Comparison of ENCODE assay signal across 24 cellular contexts in the genomic region with DNA sequence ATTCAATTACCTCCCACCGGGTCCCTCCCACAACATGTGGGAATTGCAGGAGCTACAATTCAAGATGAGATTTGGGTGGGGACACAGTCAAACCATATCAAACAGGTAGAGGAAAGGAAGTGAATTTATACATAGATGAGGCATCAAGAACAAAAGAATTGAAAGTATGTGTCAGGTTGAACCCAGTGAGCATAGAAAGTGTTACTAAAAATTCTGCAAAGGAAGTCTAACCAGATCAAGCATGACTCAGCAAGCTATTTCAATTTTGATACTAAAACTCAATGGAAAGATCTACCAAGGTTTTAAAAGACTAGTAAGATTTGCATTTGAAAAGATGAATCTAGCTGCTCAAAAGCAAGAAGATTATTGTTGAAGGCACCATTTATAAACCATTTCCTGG.
DNase-seq lines count a peak whose midpoint lies in the region; ATAC-seq, FAIRE-seq and TF ChIP-seq lines count a peak whose summit lies in the region.
"Had no signal": no experiment of that assay in that cellular context is flagged by ENCODE, and none has a peak within 500 bp of the region (broad histone marks: within the 10 kb centered on the region; RNA-seq: fewer than 3 reads in every experiment).

No MANE protein-coding gene starts in this region.

- DNase-seq in OCI-M1 (lab: John Stamatoyannopoulos, UW) (peak; percentile 1), putamen (ENCODE audit: low spot score) (peak; percentile 7), urothelium cell line (ENCODE audit: low spot score) (no peak), NCI-H1436 treated with DMSO at 0.1 percent for 48 hours (lab: John Stamatoyannopoulos, UW) (no peak), foreskin fibroblast (no peak)
- DNase-seq: 8988T; ACHN; AML-193; BE2C; CD4-positive, alpha-beta T cell; CD8-positive, alpha-beta memory T cell; DMS 273 treated with DMSO at 0.1 percent for 48 hours; DMS79; EL; GDM1; HFFc6 had no signal

- ATAC-seq in esophagus mucosa: peak; percentile 79
- ATAC-seq: A549, GM12878, GM23338 had no signal

- no peak for TF ChIP-seq CTCF in foreskin fibroblast (IDR thresholded peaks at IDR 0.05; ENCODE audit: low read depth, low read length)

- H3K4me3 ChIP-seq in foreskin fibroblast (ENCODE audit: low read depth in 1 of 2, low read length in 2 of 2): no peak overlapping the region
- H3K4me3 ChIP-seq: A549; BLaER1 treated with 17β-estradiol and CSF1 and Interleukin-3, amounts not matched to agents 10 nM and 100 nM; GM12878; GM23338; HAP-1 had no signal

- FAIRE-seq in urothelium cell line (lab: Jason Lieb, UNC): no peak
- FAIRE-seq: A549, D721Med, GM12878, GM19239 had no signal

Comparison
In these comparisons a context has a peak if more than half of its experiments do, and no peak if none do; other contexts are left out.
1. DNase-seq: peak in OCI-M1 (single experiment) and putamen (single experiment); none in urothelium cell line (single experiment), NCI-H1436 treated with DMSO at 0.1 percent for 48 hours (single experiment) and foreskin fibroblast (0 of 2).